Comparison of ENCODE assay signal across 11 cellular contexts in the genomic region with DNA sequence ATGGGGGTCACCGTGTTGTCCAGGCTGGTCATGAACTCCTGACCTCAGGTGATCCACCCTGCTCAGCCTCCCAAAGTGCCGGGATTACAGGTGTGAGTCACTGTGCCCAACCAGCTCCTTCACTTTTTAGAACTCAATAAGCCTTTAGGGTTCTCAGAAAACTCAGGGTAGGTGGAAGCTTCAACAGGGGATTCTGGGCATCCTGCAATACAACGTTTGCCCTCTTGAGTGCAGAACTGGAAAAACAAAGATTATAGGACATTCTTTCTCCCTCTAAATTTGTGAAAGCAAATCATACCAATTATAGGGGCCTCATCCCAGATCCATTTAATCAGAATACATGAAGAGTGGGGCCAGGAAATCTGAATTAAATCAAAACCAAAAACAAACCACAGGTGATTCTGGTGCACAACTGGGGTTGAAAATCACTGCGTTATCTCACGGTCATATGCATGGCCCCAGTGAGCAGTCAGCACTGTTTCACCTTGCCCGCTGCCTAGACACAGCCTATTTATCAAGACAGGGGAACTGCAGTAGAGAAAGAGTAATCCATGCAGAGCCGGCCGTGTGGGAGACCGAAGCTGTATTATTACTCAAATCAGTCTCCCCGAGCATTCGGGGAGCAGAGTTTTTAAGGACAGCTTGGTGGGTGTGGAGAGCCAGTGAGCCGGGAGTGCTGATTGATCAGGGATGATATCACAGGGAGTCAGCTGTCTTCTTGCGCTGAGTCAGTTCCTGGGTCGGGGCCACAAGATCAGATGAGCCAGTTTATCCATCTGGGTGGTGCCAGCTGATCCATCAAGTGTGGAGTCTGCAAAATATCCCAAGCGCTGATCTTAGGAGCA. TPM values are rescaled to one million over a fixed set of nuclear protein-coding genes. Genes with fewer than 3 reads are reported as not detected.
DNase-seq lines count a peak whose midpoint lies in the region; ATAC-seq and TF ChIP-seq lines count a peak whose summit lies in the region.
"Had no signal": no experiment of that assay in that cellular context is flagged by ENCODE, and none has a peak within 500 bp of the region (broad histone marks: within the 10 kb centered on the region; RNA-seq: fewer than 3 reads in every experiment).

No MANE protein-coding gene starts in this region.

- peak; percentile 22 for DNase-seq in BE2C
- DNase-seq in M059J (ENCODE audit: low read depth), result peak; percentile 54
- DNase-seq in coronary artery (ENCODE audit: low spot score), result no peak
- peak; percentile 65 for DNase-seq in mesenchymal stem cell
- DNase-seq in NCI-H748 (lab: John Stamatoyannopoulos, UW; ENCODE audit: unreplicated experiment), result no peak
- DNase-seq: activated T-cell treated with anti-CD3 and anti-CD28 coated beads for 4 hours, NCI-H524 had no signal

- no peak overlapping the region for H3K23ac ChIP-seq in mesenchymal stem cell (ENCODE audit: low read length in 2 of 2)

- H3K27ac ChIP-seq in coronary artery, result peak overlapping the region; percentile 48 to 83
- H3K27ac ChIP-seq in mesenchymal stem cell (ENCODE audit: low read length, poor library complexity, severe bottlenecking), result peak overlapping the region; percentile 75
- H3K27ac ChIP-seq: KMS-11 had no signal

- peak; percentile 27; the same call in 1 of the 2 replicates for TF ChIP-seq CTCF in BE2C (IDR thresholded peaks at IDR 0.05; ENCODE audit: low read depth, low read length)
- no peak for TF ChIP-seq CTCF in coronary artery (IDR thresholded peaks at IDR 0.05)

- H3K9ac ChIP-seq in mesenchymal stem cell (ENCODE audit: low read length), result peak overlapping the region; percentile 87
- H3K9ac ChIP-seq: KMS-11 had no signal

- H2BK15ac ChIP-seq in mesenchymal stem cell (ENCODE audit: low read depth, poor library complexity, severe bottlenecking), result no peak overlapping the region

- H3K4me2 ChIP-seq in mesenchymal stem cell (ENCODE audit: low read length, poor library complexity, severe bottlenecking), result peak overlapping the region; percentile 16
- H3K4me2 ChIP-seq: KMS-11 had no signal

- no peak for ATAC-seq in GM18502 (IDR thresholded peaks at IDR 0.05; ENCODE audit: poor library complexity, unreplicated experiment)
- no peak for ATAC-seq in HG03342 (IDR thresholded peaks at IDR 0.05; ENCODE audit: unreplicated experiment)
- ATAC-seq in GM18867 (IDR thresholded peaks at IDR 0.05; ENCODE audit: unreplicated experiment), result no peak

- no peak overlapping the region for H2BK120ac ChIP-seq in mesenchymal stem cell (ENCODE audit: low read depth, low read length)

- peak overlapping the region; percentile 40 for H4K8ac ChIP-seq in mesenchymal stem cell (ENCODE audit: low read length)

- 65% methylated on average over 15 of the region's 15 CpGs for WGBS in mesenchymal stem cell

- H3K4me1 ChIP-seq in BE2C (no peaks in the 10 kb centered on the region; the same call in 1 of the 2 replicates), mesenchymal stem cell (ENCODE audit: control insufficient read depth, insufficient read depth, low read depth, low read length) (peaks cover 21% of the 10 kb centered on the region)

- H3K79me1 ChIP-seq in mesenchymal stem cell (replicated peaks; ENCODE audit: low read length, poor library complexity, severe bottlenecking), result no peaks in the 10 kb centered on the region

- H3K9me3 ChIP-seq in BE2C (no peaks in the 10 kb centered on the region), mesenchymal stem cell (ENCODE audit: control insufficient read depth, low read length) (no peaks in the 10 kb centered on the region)

- no peak overlapping the region for H2BK5ac ChIP-seq in mesenchymal stem cell (ENCODE audit: low read depth, low read length, poor library complexity, severe bottlenecking)

- no peaks in the 10 kb centered on the region for H3K27me3 ChIP-seq in BE2C
- H3K27me3 ChIP-seq in mesenchymal stem cell (ENCODE audit: control insufficient read depth in 1 of 2, insufficient read depth in 1 of 2, low read length in 2 of 2), result no peaks in the 10 kb centered on the region

- peak overlapping the region in 1 of 2 experiments; percentile 76 for H3K4ac ChIP-seq in mesenchymal stem cell (ENCODE audit: low read depth in 1 of 2, low read length in 2 of 2)

- no peak overlapping the region for H4K91ac ChIP-seq in mesenchymal stem cell (ENCODE audit: low read length)

- no peak overlapping the region; the same call in 1 of the 2 replicates for H3K4me3 ChIP-seq in BE2C (ENCODE audit: low read depth, low read length)
- no peak overlapping the region for H3K4me3 ChIP-seq in coronary artery
- peak overlapping the region; percentile 7 to 27 for H3K4me3 ChIP-seq in mesenchymal stem cell (ENCODE audit: insufficient read depth in 1 of 2, low read depth in 1 of 2, low read length in 2 of 2)

- peak overlapping the region; percentile 81 to 87 for H2BK12ac ChIP-seq in mesenchymal stem cell (ENCODE audit: low read length in 2 of 2)

- peak overlapping the region in 1 of 2 experiments; percentile 56 for H3K18ac ChIP-seq in mesenchymal stem cell (ENCODE audit: low read depth in 1 of 2, low read length in 2 of 2)

- no peak overlapping the region for H2AK5ac ChIP-seq in mesenchymal stem cell (ENCODE audit: low read length, severe bottlenecking)

- H2AFZ ChIP-seq in mesenchymal stem cell (ENCODE audit: low read depth, low read length), result no peak overlapping the region

- H3K36me3 ChIP-seq in BE2C, result no peaks in the 10 kb centered on the region
- no peaks in the 10 kb centered on the region for H3K36me3 ChIP-seq in mesenchymal stem cell (ENCODE audit: control insufficient read depth in 1 of 2, insufficient read depth in 2 of 2, low read depth in 1 of 2, low read length in 2 of 2)

- H3K14ac ChIP-seq in mesenchymal stem cell (ENCODE audit: low read length in 2 of 2), result no peak overlapping the region

RNA-seq across cellular contexts. Expression of a gene that starts 58.4 kb away (rescaled TPM):
- polyA plus RNA-seq in BE2C (2012; ENCODE audit: insufficient read depth, insufficient read length, low read depth), result 11.3 TPM
- total RNA-seq in M059J (2014; rRNA removed; shearing (Covaris generic)), result 13.8 and 19.4 TPM in 2 replicates
- 13.6 TPM for polyA plus RNA-seq in mesenchymal stem cell (2013, experiment 1 of 2)
- 13.3 TPM for polyA plus RNA-seq in mesenchymal stem cell (2013, experiment 2 of 2)

Comparison
In these comparisons a context has a peak if more than half of its experiments do, and no peak if none do; other contexts are left out.
1. DNase-seq: peak in BE2C (single experiment), M059J (single experiment) and mesenchymal stem cell (single experiment); none in coronary artery (single experiment) and NCI-H748 (single experiment).
2. H3K4me3 ChIP-seq: peak in mesenchymal stem cell (2 of 2); none in BE2C (single experiment) and coronary artery (single experiment).